ENCODE assay signal across 17 cellular contexts in the genomic region with DNA sequence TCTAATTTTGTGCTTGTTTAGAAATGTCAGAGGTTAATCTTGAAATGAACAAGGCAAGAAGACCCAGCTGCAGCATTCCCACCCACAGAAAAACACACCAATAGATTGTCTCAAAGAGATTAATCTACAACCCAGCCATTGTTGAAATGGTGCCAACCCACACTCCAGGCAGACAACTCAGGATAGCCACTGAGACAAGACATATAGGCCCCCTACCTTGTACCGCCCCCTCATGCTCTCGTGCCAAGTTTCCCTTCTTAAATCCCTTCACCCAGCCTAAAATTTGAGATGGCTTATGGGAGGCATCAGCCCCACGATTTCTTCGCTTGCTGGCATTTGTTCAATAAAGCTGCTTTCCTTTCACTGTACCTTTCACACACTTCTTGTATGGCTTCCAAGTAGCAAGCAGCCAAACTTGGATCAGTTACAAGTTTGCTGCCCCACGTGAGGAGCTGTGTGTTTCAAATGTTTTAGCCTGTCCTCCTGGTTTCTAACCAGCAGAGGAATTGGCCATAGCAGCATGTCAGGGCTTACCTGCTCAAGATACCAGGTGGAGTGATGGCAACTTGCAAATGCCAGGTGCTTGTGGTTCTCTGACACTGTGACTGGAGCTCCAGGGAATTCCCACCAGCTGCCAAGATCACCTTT.
A peak's percentile ranks its signal among the peaks of the same experiment; 100 is the strongest.
DNase-seq lines count a peak whose midpoint lies in the region; ATAC-seq and TF ChIP-seq lines count a peak whose summit lies in the region.
"Had no signal": no experiment of that assay in that cellular context is flagged by ENCODE, and none has a peak within 500 bp of the region (broad histone marks: within the 10 kb centered on the region; RNA-seq: fewer than 3 reads in every experiment).

No MANE protein-coding gene starts in this region.

- DNase-seq in HT-29 (ENCODE audit: low spot score) (peak; percentile 4), skeletal muscle cell (ENCODE audit: low read depth) (peak; percentile 70), GF-D8 (lab: John Stamatoyannopoulos, UW) (no peak)
- no peak for DNase-seq in activated naive CD4-positive, alpha-beta T cell (lab: John Stamatoyannopoulos, UW)
- DNase-seq: activated CD4-positive, alpha-beta T cell treated with anti-CD3 and anti-CD28 coated beads for 4 hours; activated CD8-positive, alpha-beta memory T cell treated with anti-CD3 and anti-CD28 coated beads, Interleukin-2, amount 50 U/mL, for 4 hours; dorsolateral prefrontal cortex; heart right ventricle; KBM-7; NCI-H1048; NCI-H2081 treated with DMSO at 0.1 percent for 48 hours; NCI-H748 treated with DMSO at 0.1 percent for 48 hours; Peyer's patch; retina had no signal

- H3K36me3 ChIP-seq in gastroesophageal sphincter = no peaks in the 10 kb centered on the region
- H3K36me3 ChIP-seq: heart right ventricle, Peyer's patch had no signal

- ATAC-seq in gastroesophageal sphincter (peak; percentile 13), HG03039 (IDR thresholded peaks at IDR 0.05; ENCODE audit: unreplicated experiment) (no peak)
- ATAC-seq: heart right ventricle had no signal

- H3K9me3 ChIP-seq in gastroesophageal sphincter = no peaks in the 10 kb centered on the region
- H3K9me3 ChIP-seq: Peyer's patch had no signal

- H3K4me1 ChIP-seq in gastroesophageal sphincter = peaks cover 0 to 9% (median 0%) of the 10 kb centered on the region in 3 donors
- H3K4me1 ChIP-seq: heart right ventricle, Peyer's patch had no signal

- H3K27ac ChIP-seq in VCaP (peak overlapping the region; percentile 22; the same call in 1 of the 2 replicates), gastroesophageal sphincter (no peak overlapping the region)
- H3K27ac ChIP-seq: dorsolateral prefrontal cortex, heart right ventricle, Peyer's patch had no signal

- no peak overlapping the region for H3K4me3 ChIP-seq in gastroesophageal sphincter
- H3K4me3 ChIP-seq in skeletal muscle cell (ENCODE audit: low read depth, low read length) = no peak overlapping the region
- H3K4me3 ChIP-seq: dorsolateral prefrontal cortex, heart right ventricle, Peyer's patch had no signal

- no peak for TF ChIP-seq CTCF in VCaP (conservative IDR thresholded peaks at IDR 0.05)
- no peak for TF ChIP-seq CTCF in gastroesophageal sphincter (IDR thresholded peaks at IDR 0.05)

- 23 to 36% methylated on average over 4 to 5 of the region's 5 CpGs for WGBS in gastroesophageal sphincter (ENCODE audit: low coverage in 1 of 2), 2 donors

- no peak for TF ChIP-seq POLR2A in gastroesophageal sphincter (IDR thresholded peaks at IDR 0.05)

- H3K27me3 ChIP-seq in gastroesophageal sphincter = no peaks in the 10 kb centered on the region
- H3K27me3 ChIP-seq: dorsolateral prefrontal cortex, heart right ventricle, Peyer's patch had no signal

- no peak for TF ChIP-seq EP300 in gastroesophageal sphincter (IDR thresholded peaks at IDR 0.05)

Comparison
In these comparisons a context has a peak if more than half of its experiments do, and no peak if none do; other contexts are left out.
1. DNase-seq: peak in HT-29 (single experiment) and skeletal muscle cell (single experiment); none in activated naive CD4-positive, alpha-beta T cell (0 of 4) and GF-D8 (single experiment).